1 cellular context compared by ENCODE assay signal in genomic region chr19:17346109-17346671, GRCh38.
A peak's percentile ranks its signal among the peaks of the same experiment; 100 is the strongest.
TF ChIP-seq lines count a peak whose summit lies in the region.

No MANE protein-coding gene starts in this region.

TF ChIP-seq in HepG2, 621 proteins besides CTCF, POLR2A, EP300 and RAD21 (continued from another document):
- peak; percentile 45; the same call in 1 of the 2 replicates for TF ChIP-seq ZBTB33 (CRISPR knock-in tag; IDR thresholded peaks at IDR 0.05)
- no peak for TF ChIP-seq SMAD9 (CRISPR knock-in tag; IDR thresholded peaks at IDR 0.05)
- TF ChIP-seq ZNF547 (CRISPR knock-in tag; IDR thresholded peaks at IDR 0.05) = no peak
- TF ChIP-seq ZFP1 (CRISPR knock-in tag; IDR thresholded peaks at IDR 0.05) = no peak
- TF ChIP-seq EED (CRISPR knock-in tag; IDR thresholded peaks at IDR 0.05) = no peak
- TF ChIP-seq TOE1 (CRISPR knock-in tag; IDR thresholded peaks at IDR 0.05) = no peak
- no peak for TF ChIP-seq TCF7 (IDR thresholded peaks at IDR 0.05; ENCODE audit: low read depth)
- TF ChIP-seq ZFP90 (CRISPR knock-in tag; IDR thresholded peaks at IDR 0.05; ENCODE audit: borderline replicate concordance) = 0 out of 2 replicates have a peak, but pooled peaks have one; percentile 32
- TF ChIP-seq PITX1 (CRISPR knock-in tag; IDR thresholded peaks at IDR 0.05) = peak; percentile 42; the same call in 1 of the 2 replicates
- peak; percentile 53 for TF ChIP-seq TEAD3 (CRISPR knock-in tag; optimal IDR thresholded peaks at IDR 0.05; ENCODE audit: borderline replicate concordance)
- no peak for TF ChIP-seq ZNF724P (CRISPR knock-in tag; IDR thresholded peaks at IDR 0.05; ENCODE audit: borderline replicate concordance)
- 0 out of 2 replicates have a peak, but pooled peaks have one; percentile 34 for TF ChIP-seq ATF2 (CRISPR knock-in tag; IDR thresholded peaks at IDR 0.05)
- TF ChIP-seq FOXC1 (CRISPR knock-in tag; IDR thresholded peaks at IDR 0.05; ENCODE audit: borderline replicate concordance) = no peak
- no peak for TF ChIP-seq ARID2 (CRISPR knock-in tag; IDR thresholded peaks at IDR 0.05; ENCODE audit: borderline replicate concordance)
- TF ChIP-seq CCDC6 (CRISPR knock-in tag; IDR thresholded peaks at IDR 0.05) = 0 out of 2 replicates have a peak, but pooled peaks have one; percentile 61
- TF ChIP-seq PBX3 (CRISPR knock-in tag; IDR thresholded peaks at IDR 0.05; ENCODE audit: borderline replicate concordance) = no peak
- TF ChIP-seq ZNF335 (CRISPR knock-in tag; IDR thresholded peaks at IDR 0.05) = no peak
- TF ChIP-seq ZBED4 (CRISPR knock-in tag; IDR thresholded peaks at IDR 0.05; ENCODE audit: borderline replicate concordance) = no peak
- no peak for TF ChIP-seq MTF1 (CRISPR knock-in tag; IDR thresholded peaks at IDR 0.05)
- TF ChIP-seq YY1 (IDR thresholded peaks at IDR 0.05; ENCODE audit: insufficient read depth, insufficient replicate concordance, low read depth, low read length) = peak; percentile 26
- no peak for TF ChIP-seq ZSCAN25 (CRISPR knock-in tag; IDR thresholded peaks at IDR 0.05)
- peak; percentile 43; the same call in 1 of the 2 replicates for TF ChIP-seq ZFP91 (CRISPR knock-in tag; IDR thresholded peaks at IDR 0.05; ENCODE audit: borderline replicate concordance)
- TF ChIP-seq THAP11 (CRISPR knock-in tag; IDR thresholded peaks at IDR 0.05) = peak; percentile 59; the same call in 1 of the 2 replicates
- no peak for TF ChIP-seq SNAPC4 (CRISPR knock-in tag; IDR thresholded peaks at IDR 0.05)
- TF ChIP-seq KLF16 (CRISPR knock-in tag; IDR thresholded peaks at IDR 0.05) = 0 out of 4 replicates have a peak, but pooled peaks of 1 of the 2 experiments have one; percentile 25
- peak; percentile 83 for TF ChIP-seq KDM2A (CRISPR knock-in tag; IDR thresholded peaks at IDR 0.05; ENCODE audit: borderline replicate concordance, low read depth)
